Comparison of ENCODE assay signal across 8 cellular contexts in genomic region chr11:70270104-70270876, GRCh38. TPM values are rescaled to one million over a fixed set of nuclear protein-coding genes. Genes with fewer than 3 reads are reported as not detected.
DNase-seq lines count a peak whose midpoint lies in the region; TF ChIP-seq lines count a peak whose summit lies in the region.

Gene PPFIA1, plus strand, starts transcription at chr11:70270690. Its CDS starts 1,483 bp downstream, at chr11:70272173.

- H2AFZ ChIP-seq in H9 (ENCODE audit: low read length): no peak within 1 kb of the TSS

- H3K27me3 Mint-ChIP-seq in H9 (ENCODE audit: low read depth) (peaks cover 4% of the 10 kb centered on the region), nephron progenitor cell (ENCODE audit: low read depth, poor library complexity) (peaks cover 43% of the 10 kb centered on the region)
- H3K27me3 Mint-ChIP-seq in stimulated activated naive CD8-positive, alpha-beta T cell treated with anti-CD3 and anti-CD28 coated beads, Interleukin-15, Interleukin-2, amounts not matched to agents 100 ng/mL and 50 ng/mL, for 24 hours: peaks cover 26% of the 10 kb centered on the region

- H3K9me3 Mint-ChIP-seq in H9 (no peaks in the 10 kb centered on the region), nephron progenitor cell (no peaks in the 10 kb centered on the region)
- H3K9me3 Mint-ChIP-seq in stimulated activated naive CD8-positive, alpha-beta T cell treated with anti-CD3 and anti-CD28 coated beads, Interleukin-15, Interleukin-2, amounts not matched to agents 100 ng/mL and 50 ng/mL, for 24 hours: no peaks in the 10 kb centered on the region

- H3K4me2 ChIP-seq in H9 (ENCODE audit: insufficient read depth, insufficient read length, low read length): peak within 1 kb of the TSS; percentile 79

- H3K14ac ChIP-seq in H9 (ENCODE audit: insufficient read depth, low read length): peak within 1 kb of the TSS; percentile 49

- H2BK20ac ChIP-seq in H9 (ENCODE audit: low read depth, low read length, poor library complexity, severe bottlenecking): no peak within 1 kb of the TSS

- no peaks in the 10 kb centered on the region; the same call in 1 of the 2 replicates for H3K4me1 ChIP-seq in H9 (ENCODE audit: insufficient read depth, low read length)

- peak; percentile 96 for DNase-seq in G401 (ENCODE audit: low spot score)
- DNase-seq in H9: peak; percentile 96
- peak; percentile 92 for DNase-seq in M059J (ENCODE audit: low read depth)
- DNase-seq in SHP77 (lab: John Stamatoyannopoulos, UW): peak; percentile 95
- DNase-seq in activated effector memory CD4-positive, alpha-beta T cell treated with Interleukin-2 at 50 U/mL for 16 hours: peak; percentile 95
- DNase-seq in fibroblast of the conjunctiva (ENCODE audit: low read depth): peak; percentile 83
- DNase-seq in nephron progenitor cell: peak; percentile 94

- H3K18ac ChIP-seq in H9 (ENCODE audit: insufficient read length, low read depth, low read length): peak within 1 kb of the TSS; percentile 21

- H2BK12ac ChIP-seq in H9 (ENCODE audit: insufficient read length, low read depth, low read length): no peak within 1 kb of the TSS

- no peak within 1 kb of the TSS for H3K4ac ChIP-seq in H9 (ENCODE audit: low read depth, low read length)

- peaks cover 19% of the 10 kb centered on the region for H3K79me2 ChIP-seq in H9 (ENCODE audit: insufficient read depth, low read length)

- in situ Hi-C loops in G401 (cut with HindIII; ENCODE audit: low sequenced_read_pairs): no loop called here

- H3K4me1 Mint-ChIP-seq in H9 (peaks cover 24 to 31% of the 10 kb centered on the region in 2 experiments), nephron progenitor cell (peaks cover 25% of the 10 kb centered on the region)
- H3K4me1 Mint-ChIP-seq in stimulated activated naive CD8-positive, alpha-beta T cell treated with anti-CD3 and anti-CD28 coated beads, Interleukin-15, Interleukin-2, amounts not matched to agents 100 ng/mL and 50 ng/mL, for 24 hours (ENCODE audit: low read depth): peaks cover 43% of the 10 kb centered on the region

- H3K56ac ChIP-seq in H9 (ENCODE audit: insufficient read length, low read depth, low read length): no peak within 1 kb of the TSS

- H3K79me1 ChIP-seq in H9 (ENCODE audit: insufficient read depth, low read depth, low read length, poor library complexity, severe bottlenecking): peaks cover 2% of the 10 kb centered on the region

- H3K27ac Mint-ChIP-seq in H9: peak within 1 kb of the TSS; percentile 72 to 93 (median 83); a peak in 4 of 7 replicates
- no peak within 1 kb of the TSS for H3K27ac Mint-ChIP-seq in nephron progenitor cell
- H3K27ac Mint-ChIP-seq in stimulated activated naive CD8-positive, alpha-beta T cell treated with anti-CD3 and anti-CD28 coated beads, Interleukin-15, Interleukin-2, amounts not matched to agents 100 ng/mL and 50 ng/mL, for 24 hours: peak within 1 kb of the TSS; percentile 78

- H4K5ac ChIP-seq in H9 (ENCODE audit: insufficient read length, low read depth, low read length): no peak within 1 kb of the TSS

- H3K23ac ChIP-seq in H9 (ENCODE audit: insufficient read length, low read depth, low read length): no peak within 1 kb of the TSS

- H3K36me3 Mint-ChIP-seq in H9 (ENCODE audit: insufficient read depth in 1 of 3, low read depth in 3 of 3): peaks cover 22 to 35% (median 32%) of the 10 kb centered on the region in 3 experiments
- peaks cover 24% of the 10 kb centered on the region for H3K36me3 Mint-ChIP-seq in nephron progenitor cell (ENCODE audit: low read depth)
- H3K36me3 Mint-ChIP-seq in stimulated activated naive CD8-positive, alpha-beta T cell treated with anti-CD3 and anti-CD28 coated beads, Interleukin-15, Interleukin-2, amounts not matched to agents 100 ng/mL and 50 ng/mL, for 24 hours (ENCODE audit: low read depth): peaks cover 28% of the 10 kb centered on the region

- H3K27ac ChIP-seq in H9 (ENCODE audit: insufficient read length, low read depth, low read length): no peak within 1 kb of the TSS

- H3K9ac ChIP-seq in H9 (ENCODE audit: extremely low read depth, insufficient read length, low read length): peak within 1 kb of the TSS; percentile 77

- no peaks in the 10 kb centered on the region for H4K20me1 ChIP-seq in H9 (ENCODE audit: control insufficient read depth, insufficient read depth, insufficient read length)

- H4K8ac ChIP-seq in H9 (replicated peaks; ENCODE audit: insufficient read length, low read depth, low read length): no peak within 1 kb of the TSS

- H3K9me3 ChIP-seq in H9 (ENCODE audit: control insufficient read depth, low read depth, low read length): no peaks in the 10 kb centered on the region

- H2AK5ac ChIP-seq in H9 (ENCODE audit: insufficient read length, low read length): no peak within 1 kb of the TSS

- TF ChIP-seq CTCF in H9 (conservative IDR thresholded peaks at IDR 0.05): no peak
- TF ChIP-seq CTCF in nephron progenitor cell (IDR thresholded peaks at IDR 0.05): no peak

- no peaks in the 10 kb centered on the region for H3K27me3 ChIP-seq in H9 (ENCODE audit: insufficient read depth, low read length)

- H2BK5ac ChIP-seq in H9 (ENCODE audit: insufficient read length, low read length): no peak within 1 kb of the TSS

- no peak within 1 kb of the TSS for H2BK120ac ChIP-seq in H9 (ENCODE audit: low read depth, low read length, poor library complexity, severe bottlenecking)

- H4K91ac ChIP-seq in H9 (ENCODE audit: insufficient read length, low read depth, low read length): no peak within 1 kb of the TSS

- H2BK15ac ChIP-seq in H9 (ENCODE audit: low read depth, low read length): no peak within 1 kb of the TSS

- WGBS in H9 (ENCODE audit: extremely low coverage, insufficient read length, low lambda C conversion rate): no CpG with 5 or more reads among the region's 99 CpGs

- peaks cover 5% of the 10 kb centered on the region for H3K23me2 ChIP-seq in H9 (ENCODE audit: insufficient read length, low read depth, low read length, poor library complexity, severe bottlenecking)

- no peak within 1 kb of the TSS for H3T11ph ChIP-seq in H9 (ENCODE audit: low read length)

- H3K4me3 Mint-ChIP-seq in H9 (peak within 1 kb of the TSS; percentile 86 to 96), nephron progenitor cell (peak within 1 kb of the TSS; percentile 97)
- H3K4me3 Mint-ChIP-seq in stimulated activated naive CD8-positive, alpha-beta T cell treated with anti-CD3 and anti-CD28 coated beads, Interleukin-15, Interleukin-2, amounts not matched to agents 100 ng/mL and 50 ng/mL, for 24 hours: peak within 1 kb of the TSS; percentile 88

RNA-seq across cellular contexts. Expression of gene PPFIA1, which starts in this region (rescaled TPM):
- 29.7 and 45.9 TPM in 2 replicates for total RNA-seq in G401 (2014; rRNA removed; shearing (Covaris generic))
- total RNA-seq in H9 (2021): 59.2 and 63.4 TPM in 2 replicates
- total RNA-seq in M059J (2014; rRNA removed; shearing (Covaris generic)): 25.3 and 32.2 TPM in 2 replicates
